Comparison of ENCODE assay signal across 20 cellular contexts in the genomic region with DNA sequence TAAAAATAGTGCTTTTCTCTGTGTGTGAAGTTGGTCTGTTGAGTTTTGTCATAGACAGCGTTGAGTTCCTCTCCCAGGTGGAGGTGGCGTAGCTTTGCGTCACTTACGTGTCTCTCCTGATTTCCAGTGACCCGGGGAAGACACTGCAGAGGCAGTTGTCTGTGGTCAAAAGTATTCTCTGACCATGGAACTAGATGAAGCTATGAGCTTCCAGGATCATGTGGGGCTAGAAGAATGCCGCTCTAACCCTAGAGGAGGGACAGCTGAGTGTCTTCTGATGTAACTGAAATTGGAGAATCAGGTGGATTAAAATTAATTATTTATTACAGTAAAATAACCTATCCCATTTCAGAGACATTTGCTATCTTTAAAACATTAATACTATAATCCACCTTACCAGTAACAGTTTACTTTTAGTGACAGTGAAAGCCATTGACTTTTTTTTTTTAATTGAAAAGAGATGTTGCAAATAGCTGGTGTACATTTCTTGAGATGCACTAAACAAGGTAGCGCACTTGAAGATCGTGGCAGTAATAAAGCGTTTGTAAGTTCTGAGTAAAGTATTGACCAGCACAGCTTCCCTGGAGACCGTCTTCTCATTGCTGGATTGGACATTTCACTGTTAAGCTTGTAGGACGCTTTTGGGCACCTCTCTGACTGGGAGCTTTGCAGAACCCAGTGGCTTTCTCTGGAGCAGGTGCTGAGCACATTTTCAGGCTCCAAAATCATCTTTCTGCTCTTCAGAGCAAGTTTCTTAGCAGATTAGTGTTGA. TPM values are rescaled to one million over a fixed set of nuclear protein-coding genes. Genes with fewer than 3 reads are reported as not detected.
A peak's percentile ranks its signal among the peaks of the same experiment; 100 is the strongest.
DNase-seq lines count a peak whose midpoint lies in the region; ATAC-seq, FAIRE-seq and TF ChIP-seq lines count a peak whose summit lies in the region.
"Had no signal": no experiment of that assay in that cellular context is flagged by ENCODE, and none has a peak within 500 bp of the region (broad histone marks: within the 10 kb centered on the region; RNA-seq: fewer than 3 reads in every experiment).

No MANE protein-coding gene starts in this region.

- H3K79me2 ChIP-seq in GM23248 (ENCODE audit: insufficient read depth), result peaks cover 52% of the 10 kb centered on the region

- H3K4me2 ChIP-seq in GM23248 (ENCODE audit: unreplicated experiment), result no peak overlapping the region

- WGBS in GM23248 (ENCODE audit: low coverage in 1 of 2, low lambda C conversion rate in 2 of 2, missing lambda C conversion rate in 2 of 2), 2 experiments, result 95% methylated on average over 11 of the region's 11 CpGs
- 94% methylated on average over 9 to 11 of the region's 11 CpGs for WGBS in endodermal cell (ENCODE audit: insufficient coverage in 1 of 2, insufficient read length in 1 of 2), 2 experiments

- POLR2A ChIA-PET in activated CD8-positive, alpha-beta T cell treated with anti-CD3 and anti-CD28 coated beads for 36 hours (lab: Charles Lee), result interaction anchor here (0.7 to 1.1 kb wide), 2 partner anchors 10 to 15 kb away, joined by 3 to 4 read pairs; partner anchors contain the start of gene CAT

- H3K9me3 ChIP-seq in GM23248 (ENCODE audit: low read depth), result no peaks in the 10 kb centered on the region
- no peaks in the 10 kb centered on the region for H3K9me3 ChIP-seq in endodermal cell (ENCODE audit: control insufficient read depth, low read length)
- H3K9me3 ChIP-seq: breast epithelium had no signal

- ATAC-seq in activated CD8-positive, alpha-beta T cell treated with anti-CD3 and anti-CD28 coated beads for 36 hours, result no peak
- ATAC-seq in natural killer cell treated with Interleukin-12 subunit alpha and Interleukin-12 subunit beta and Interleukin-15 and Interleukin-18, amount 100 ng/mL, for 72 hours, result no peak

- H3K9ac ChIP-seq in GM23248 (no peak overlapping the region), endodermal cell (ENCODE audit: extremely low read depth, low read length, poor library complexity, severe bottlenecking) (no peak overlapping the region)

- H3K4me1 Mint-ChIP-seq in T-helper 2 cell treated with Interferon-gamma antibody and Interleukin-4, amounts not matched to agents 5 μg/mL and 100 μg/mL, for 36 hours (ENCODE audit: low read depth), result peaks cover 27% of the 10 kb centered on the region
- H3K4me1 Mint-ChIP-seq in activated CD8-positive, alpha-beta T cell treated with anti-CD3 and anti-CD28 coated beads for 36 hours (ENCODE audit: low read depth), result peaks cover 37% of the 10 kb centered on the region
- H3K4me1 Mint-ChIP-seq in natural killer cell treated with Interleukin-12 subunit alpha and Interleukin-12 subunit beta and Interleukin-15 and Interleukin-18, amount 100 ng/mL, for 72 hours (ENCODE audit: low read depth in 2 of 2), result peaks cover 26 to 30% of the 10 kb centered on the region in 2 donors
- no peaks in the 10 kb centered on the region for H3K4me1 Mint-ChIP-seq in endodermal cell

- FAIRE-seq in GM19239 (lab: Jason Lieb, UNC), result peak; percentile 71
- FAIRE-seq: TTC549, urothelium cell line had no signal

- DNase-seq in T-helper 2 cell treated with Interferon-gamma antibody and Interleukin-4, amounts not matched to agents 5 μg/mL and 100 μg/mL, for 36 hours (ENCODE audit: low spot score), result no peak
- DNase-seq in T-helper 2 cell (no peak), GM19239 (ENCODE audit: insufficient read length, low spot score) (no peak), GM03348 (ENCODE audit: low spot score) (no peak), GM23248 (no peak), endodermal cell (no peak)
- DNase-seq in activated CD8-positive, alpha-beta T cell treated with anti-CD3 and anti-CD28 coated beads for 36 hours, result no peak
- no peak for DNase-seq in natural killer cell treated with Interleukin-12 subunit alpha and Interleukin-12 subunit beta and Interleukin-15 and Interleukin-18, amount 100 ng/mL, for 72 hours (ENCODE audit: low spot score)
- DNase-seq: activated T-cell treated with anti-CD3 and anti-CD28 coated beads, Interleukin-2, amount 50 U/mL, for 48 hours; dermis blood vessel endothelial cell; DMS153; islet precursor cell; naive B cell; NCI-H2029 treated with DMSO at 0.1 percent for 48 hours; NCI-H446 had no signal

- H3F3A ChIP-seq in GM23248 (ENCODE audit: insufficient read depth), result no peaks in the 10 kb centered on the region

- H4K20me1 ChIP-seq in GM23248 (ENCODE audit: insufficient read depth), result no peaks in the 10 kb centered on the region

- in situ Hi-C loops in GM23248 (cut with MboI), result no loop called here

- H3K9me2 ChIP-seq in GM23248 (ENCODE audit: insufficient read depth), result no peaks in the 10 kb centered on the region

- H3K4me1 ChIP-seq in GM23248 (ENCODE audit: insufficient read depth) (no peaks in the 10 kb centered on the region), endodermal cell (ENCODE audit: control insufficient read depth, insufficient read depth, low read length) (no peaks in the 10 kb centered on the region)
- H3K4me1 ChIP-seq: breast epithelium had no signal

- H3K27me3 Mint-ChIP-seq in T-helper 2 cell treated with Interferon-gamma antibody and Interleukin-4, amounts not matched to agents 5 μg/mL and 100 μg/mL, for 36 hours (ENCODE audit: low read depth), result no peaks in the 10 kb centered on the region
- no peaks in the 10 kb centered on the region for H3K27me3 Mint-ChIP-seq in activated CD8-positive, alpha-beta T cell treated with anti-CD3 and anti-CD28 coated beads for 36 hours
- no peaks in the 10 kb centered on the region for H3K27me3 Mint-ChIP-seq in natural killer cell treated with Interleukin-12 subunit alpha and Interleukin-12 subunit beta and Interleukin-15 and Interleukin-18, amount 100 ng/mL, for 72 hours
- H3K27me3 Mint-ChIP-seq in endodermal cell (ENCODE audit: insufficient read depth), result no peaks in the 10 kb centered on the region
- H3K27me3 Mint-ChIP-seq: naive B cell had no signal

- peak overlapping the region; percentile 19 for H3K4me3 Mint-ChIP-seq in T-helper 2 cell treated with Interferon-gamma antibody and Interleukin-4, amounts not matched to agents 5 μg/mL and 100 μg/mL, for 36 hours
- H3K4me3 Mint-ChIP-seq in activated CD8-positive, alpha-beta T cell treated with anti-CD3 and anti-CD28 coated beads for 36 hours, result no peak overlapping the region
- H3K4me3 Mint-ChIP-seq in natural killer cell treated with Interleukin-12 subunit alpha and Interleukin-12 subunit beta and Interleukin-15 and Interleukin-18, amount 100 ng/mL, for 72 hours, result peak overlapping the region; percentile 47
- H3K4me3 Mint-ChIP-seq in endodermal cell, result no peak overlapping the region

- TF ChIP-seq CTCF in activated CD8-positive, alpha-beta T cell treated with anti-CD3 and anti-CD28 coated beads for 36 hours (IDR thresholded peaks at IDR 0.05), result no peak
- TF ChIP-seq CTCF in endodermal cell (conservative IDR thresholded peaks at IDR 0.05), result no peak

- intact Hi-C loops in activated CD8-positive, alpha-beta T cell treated with anti-CD3 and anti-CD28 coated beads for 36 hours (cut with micrococcal nuclease), result no loop called here

- H3K4me3 ChIP-seq in GM23248 (no peak overlapping the region), endodermal cell (ENCODE audit: low read length) (no peak overlapping the region)
- H3K4me3 ChIP-seq: breast epithelium had no signal

- H3K9me3 Mint-ChIP-seq in T-helper 2 cell treated with Interferon-gamma antibody and Interleukin-4, amounts not matched to agents 5 μg/mL and 100 μg/mL, for 36 hours, result no peaks in the 10 kb centered on the region
- H3K9me3 Mint-ChIP-seq in activated CD8-positive, alpha-beta T cell treated with anti-CD3 and anti-CD28 coated beads for 36 hours, result no peaks in the 10 kb centered on the region
- no peaks in the 10 kb centered on the region for H3K9me3 Mint-ChIP-seq in natural killer cell treated with Interleukin-12 subunit alpha and Interleukin-12 subunit beta and Interleukin-15 and Interleukin-18, amount 100 ng/mL, for 72 hours
- H3K9me3 Mint-ChIP-seq in endodermal cell, result no peaks in the 10 kb centered on the region
- H3K9me3 Mint-ChIP-seq: naive B cell had no signal

- CTCF ChIA-PET in activated CD8-positive, alpha-beta T cell treated with anti-CD3 and anti-CD28 coated beads for 36 hours (lab: Charles Lee), result interaction anchor here (2.7 to 3.9 kb wide), 2 partner anchors 20 to 274 kb away, joined by 11 to 20 read pairs; no protein-coding TSS in a partner anchor

- H3K27ac ChIP-seq in GM23248 (no peak overlapping the region), endodermal cell (ENCODE audit: low read depth, low read length) (no peak overlapping the region)
- H3K27ac ChIP-seq: 22Rv1, breast epithelium, C4-2B had no signal

- H2AFZ ChIP-seq in GM23248, result no peak overlapping the region

- H3K27ac Mint-ChIP-seq in T-helper 2 cell treated with Interferon-gamma antibody and Interleukin-4, amounts not matched to agents 5 μg/mL and 100 μg/mL, for 36 hours, result peak overlapping the region; percentile 8
- peak overlapping the region; percentile 40 for H3K27ac Mint-ChIP-seq in activated CD8-positive, alpha-beta T cell treated with anti-CD3 and anti-CD28 coated beads for 36 hours
- H3K27ac Mint-ChIP-seq in natural killer cell treated with Interleukin-12 subunit alpha and Interleukin-12 subunit beta and Interleukin-15 and Interleukin-18, amount 100 ng/mL, for 72 hours, result peak overlapping the region in 1 of 2 donors; percentile 75
- no peak overlapping the region for H3K27ac Mint-ChIP-seq in endodermal cell

- peaks cover 28% of the 10 kb centered on the region for H3K36me3 Mint-ChIP-seq in T-helper 2 cell treated with Interferon-gamma antibody and Interleukin-4, amounts not matched to agents 5 μg/mL and 100 μg/mL, for 36 hours (ENCODE audit: low read depth)
- H3K36me3 Mint-ChIP-seq in activated CD8-positive, alpha-beta T cell treated with anti-CD3 and anti-CD28 coated beads for 36 hours (ENCODE audit: low read depth), result peaks cover 15% of the 10 kb centered on the region
- H3K36me3 Mint-ChIP-seq in natural killer cell treated with Interleukin-12 subunit alpha and Interleukin-12 subunit beta and Interleukin-15 and Interleukin-18, amount 100 ng/mL, for 72 hours, result peaks cover 5% of the 10 kb centered on the region
- peaks cover 21% of the 10 kb centered on the region for H3K36me3 Mint-ChIP-seq in endodermal cell (ENCODE audit: low read depth)

- H3K27me3 ChIP-seq in GM23248 (replicated peaks; ENCODE audit: insufficient read depth) (no peaks in the 10 kb centered on the region), endodermal cell (ENCODE audit: control insufficient read depth, insufficient read depth, low read length, poor library complexity, severe bottlenecking) (no peaks in the 10 kb centered on the region)
- H3K27me3 ChIP-seq: breast epithelium had no signal

- H3K36me3 ChIP-seq in GM23248 (ENCODE audit: low read depth), result peaks cover 24% of the 10 kb centered on the region
- no peaks in the 10 kb centered on the region for H3K36me3 ChIP-seq in endodermal cell (ENCODE audit: control insufficient read depth, insufficient read depth, low read length)

RNA-seq across cellular contexts. Expression of gene CAT, which starts 9.7 kb away (rescaled TPM):
- 10 to 100 TPM; 23.9 to 24.8 TPM for total RNA-seq in activated CD8-positive, alpha-beta T cell treated with anti-CD3 and anti-CD28 coated beads for 36 hours
- total RNA-seq in natural killer cell treated with Interleukin-12 subunit alpha and Interleukin-12 subunit beta and Interleukin-15 and Interleukin-18, amount 100 ng/mL, for 72 hours, result 10 to 100 TPM; 11.2 to 22.2 TPM
- total RNA-seq in GM23248 (2014; rRNA removed; shearing (Covaris generic)), result 49.4 and 57.0 TPM in 2 replicates
- 52.5 and 54.5 TPM in 2 replicates for polyA plus RNA-seq in GM23248 (2016; fragmentation: Nextera tagmentation; extraction: Ambion mirVana)
- total RNA-seq in endodermal cell, result 10 to 100 TPM; 18.9 to 23.4 TPM
- polyA plus RNA-seq in endodermal cell (2013, experiment 1 of 2), result 1.1 TPM
- 0.87 TPM for polyA plus RNA-seq in endodermal cell (2013, experiment 2 of 2)

Comparison
In these comparisons a context has a peak if more than half of its experiments do, and no peak if none do; other contexts are left out.
1. H3K4me3 Mint-ChIP-seq: peak in T-helper 2 cell treated with Interferon-gamma antibody and Interleukin-4, amounts not matched to agents 5 μg/mL and 100 μg/mL, for 36 hours (single experiment) and natural killer cell treated with Interleukin-12 subunit alpha and Interleukin-12 subunit beta and Interleukin-15 and Interleukin-18, amount 100 ng/mL, for 72 hours (single experiment); none in activated CD8-positive, alpha-beta T cell treated with anti-CD3 and anti-CD28 coated beads for 36 hours (single experiment) and endodermal cell (single experiment).